In genomic region chr2:26784570-26785234, GRCh38 we compare ENCODE assay signal across 9 cellular contexts. TPM values are rescaled to one million over a fixed set of nuclear protein-coding genes. Genes with fewer than 3 reads are reported as not detected.
DNase-seq lines count a peak whose midpoint lies in the region; ATAC-seq and TF ChIP-seq lines count a peak whose summit lies in the region.
"Had no signal": no experiment of that assay in that cellular context is flagged by ENCODE, and none has a peak within 500 bp of the region (broad histone marks: within the 10 kb centered on the region; RNA-seq: fewer than 3 reads in every experiment).

No MANE protein-coding gene starts in this region.

- TF ChIP-seq CTCF in RWPE2 (IDR thresholded peaks at IDR 0.05; ENCODE audit: poor library complexity, severe bottlenecking): no peak
- TF ChIP-seq CTCF in epithelial cell of proximal tubule (conservative IDR thresholded peaks at IDR 0.05; ENCODE audit: low read depth, low read length): no peak
- no peak for TF ChIP-seq CTCF in progenitor cell of endocrine pancreas (IDR thresholded peaks at IDR 0.05; ENCODE audit: unreplicated experiment)
- no peak for TF ChIP-seq CTCF in prostate gland (IDR thresholded peaks at IDR 0.05)

- H3K27me3 ChIP-seq in RWPE2 (ENCODE audit: insufficient read depth, poor library complexity, severe bottlenecking) (no peaks in the 10 kb centered on the region), prostate gland (replicated peaks; ENCODE audit: insufficient read depth) (no peaks in the 10 kb centered on the region)

- ATAC-seq in RWPE2 (ENCODE audit: low read depth): no peak

- H3K4me3 ChIP-seq in RWPE2 (ENCODE audit: severe bottlenecking) (peak overlapping the region; percentile 75), epithelial cell of proximal tubule (ENCODE audit: low read depth, low read length) (peak overlapping the region; percentile 75), prostate gland (no peak overlapping the region)

- peaks cover 2% of the 10 kb centered on the region for H3K9me3 Mint-ChIP-seq in activated CD4-positive, alpha-beta T cell treated with anti-CD3 and anti-CD28 coated beads, Interleukin-2, amount 10 ng/mL, durations not matched to agents 24 days and 14 days
- no peaks in the 10 kb centered on the region for H3K9me3 Mint-ChIP-seq in progenitor cell of endocrine pancreas (ENCODE audit: low read depth)

- no peaks in the 10 kb centered on the region for H3K27me3 Mint-ChIP-seq in activated CD4-positive, alpha-beta T cell treated with anti-CD3 and anti-CD28 coated beads, Interleukin-2, amount 10 ng/mL, durations not matched to agents 24 days and 14 days
- peaks cover 3% of the 10 kb centered on the region for H3K27me3 Mint-ChIP-seq in progenitor cell of endocrine pancreas

- DNase-seq in activated CD4-positive, alpha-beta T cell treated with anti-CD3 and anti-CD28 coated beads, Interleukin-2, amount 10 ng/mL, durations not matched to agents 24 days and 14 days: no peak
- DNase-seq in activated CD4-positive, alpha-beta T cell treated with anti-CD3 and anti-CD28 coated beads, Interleukin-2, amount 50 U/mL, for 48 hours: no peak
- DNase-seq in RWPE2 (ENCODE audit: low spot score) (no peak), epithelial cell of proximal tubule (ENCODE audit: low read depth) (no peak), progenitor cell of endocrine pancreas (ENCODE audit: low spot score, unreplicated experiment) (no peak), prostate gland (ENCODE audit: low spot score) (no peak), NCI-H2171 treated with DMSO at 0.1 percent for 48 hours (lab: John Stamatoyannopoulos, UW) (no peak)
- DNase-seq in stimulated activated CD4-positive, alpha-beta T cell treated with anti-CD3 and anti-CD28 coated beads, Interleukin-1b, Interleukin-23, amount 100 ng/mL, for 48 hours: no peak
- DNase-seq: GOT3 had no signal

- H3K27ac ChIP-seq in RWPE2 (ENCODE audit: poor library complexity, severe bottlenecking) (peak overlapping the region; percentile 47), prostate gland (no peak overlapping the region)

- H3K4me3 Mint-ChIP-seq in activated CD4-positive, alpha-beta T cell treated with anti-CD3 and anti-CD28 coated beads, Interleukin-2, amount 10 ng/mL, durations not matched to agents 24 days and 14 days: peak overlapping the region; percentile 90
- peak overlapping the region; percentile 75 for H3K4me3 Mint-ChIP-seq in progenitor cell of endocrine pancreas (ENCODE audit: low read depth)

- H3K36me3 Mint-ChIP-seq in activated CD4-positive, alpha-beta T cell treated with anti-CD3 and anti-CD28 coated beads, Interleukin-2, amount 10 ng/mL, durations not matched to agents 24 days and 14 days (ENCODE audit: low read depth): peaks cover 23% of the 10 kb centered on the region
- H3K36me3 Mint-ChIP-seq in progenitor cell of endocrine pancreas (ENCODE audit: insufficient read depth): peaks cover 9% of the 10 kb centered on the region

- TF ChIP-seq POLR2A in prostate gland (IDR thresholded peaks at IDR 0.05): no peak

- peaks cover 6% of the 10 kb centered on the region for H3K4me1 ChIP-seq in RWPE2 (ENCODE audit: insufficient read depth, poor library complexity, severe bottlenecking)
- H3K4me1 ChIP-seq in prostate gland (replicated peaks): peaks cover 4% of the 10 kb centered on the region

- WGBS in prostate gland: 90% methylated on average over 19 of the region's 19 CpGs

- H3K36me3 ChIP-seq in RWPE2 (ENCODE audit: low read depth) (peaks cover 29% of the 10 kb centered on the region), prostate gland (no peaks in the 10 kb centered on the region)

- peaks cover 28% of the 10 kb centered on the region for H3K4me1 Mint-ChIP-seq in activated CD4-positive, alpha-beta T cell treated with anti-CD3 and anti-CD28 coated beads, Interleukin-2, amount 10 ng/mL, durations not matched to agents 24 days and 14 days
- H3K4me1 Mint-ChIP-seq in progenitor cell of endocrine pancreas (ENCODE audit: low read depth): peaks cover 3% of the 10 kb centered on the region

- intact Hi-C loops in activated CD4-positive, alpha-beta T cell treated with anti-CD3 and anti-CD28 coated beads, Interleukin-2, amount 10 ng/mL, durations not matched to agents 24 days and 14 days (cut with micrococcal nuclease): loop anchor here (5.0 kb wide), 2 partner anchors 248 to 428 kb away; partner anchors contain the start of genes ATRAID, SLC5A6 and TMEM214
- intact Hi-C loops in prostate gland (cut with DNase I): no loop called here

- no peaks in the 10 kb centered on the region for H3K9me3 ChIP-seq in RWPE2 (ENCODE audit: severe bottlenecking)
- no peaks in the 10 kb centered on the region for H3K9me3 ChIP-seq in prostate gland

- no peak overlapping the region for H3K27ac Mint-ChIP-seq in activated CD4-positive, alpha-beta T cell treated with anti-CD3 and anti-CD28 coated beads, Interleukin-2, amount 10 ng/mL, durations not matched to agents 24 days and 14 days
- no peak overlapping the region for H3K27ac Mint-ChIP-seq in progenitor cell of endocrine pancreas

RNA-seq across cellular contexts. Expression of gene CENPA, which starts 1.2 kb away (rescaled TPM):
- 21.8 and 23.6 TPM in 2 replicates for total RNA-seq in activated CD4-positive, alpha-beta T cell treated with anti-CD3 and anti-CD28 coated beads, Interleukin-2, amount 10 ng/mL, durations not matched to agents 24 days and 14 days
- total RNA-seq in epithelial cell of proximal tubule (24.4 and 33.7 TPM in 2 replicates), progenitor cell of endocrine pancreas (10.5 and 10.7 TPM in 2 replicates), prostate gland (under 1 TPM; 0.23 to 0.68 TPM)

RNA-seq across cellular contexts. Expression of gene SLC35F6, which starts 20.6 kb away (rescaled TPM):
- total RNA-seq in activated CD4-positive, alpha-beta T cell treated with anti-CD3 and anti-CD28 coated beads, Interleukin-2, amount 10 ng/mL, durations not matched to agents 24 days and 14 days: 10.5 and 11.5 TPM in 2 replicates
- total RNA-seq in epithelial cell of proximal tubule (27.2 and 67.1 TPM in 2 replicates), progenitor cell of endocrine pancreas (19.2 and 19.9 TPM in 2 replicates), prostate gland (10 to 100 TPM; 56.6 to 58.6 TPM)

Comparison
In these comparisons a context has a peak if more than half of its experiments do, and no peak if none do; other contexts are left out.
1. H3K4me3 ChIP-seq: peak in RWPE2 (single experiment) and epithelial cell of proximal tubule (single experiment); none in prostate gland (0 of 2).